19 cellular contexts compared by ENCODE assay signal in the genomic region with DNA sequence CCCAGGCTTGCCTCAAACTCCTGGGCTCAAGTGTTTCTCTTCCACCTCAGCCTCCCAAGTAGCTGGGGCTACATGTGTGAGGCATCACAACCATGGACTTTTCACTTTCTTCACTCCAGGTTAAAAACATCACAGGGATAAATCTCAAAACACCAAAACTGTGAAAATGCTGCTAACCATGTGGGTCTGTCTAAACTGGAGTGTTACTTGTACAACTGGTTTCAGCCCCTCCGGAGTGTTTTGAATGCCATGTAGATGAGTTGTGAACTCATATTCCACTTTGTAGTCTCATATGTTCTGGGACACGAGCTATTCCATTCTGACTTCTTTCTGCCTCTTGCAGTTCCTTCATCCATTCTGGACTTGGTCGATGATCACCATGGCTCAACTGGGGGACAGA. TPM values are rescaled to one million over a fixed set of nuclear protein-coding genes. Genes with fewer than 3 reads are reported as not detected.
DNase-seq lines count a peak whose midpoint lies in the region; ATAC-seq and TF ChIP-seq lines count a peak whose summit lies in the region.
"Had no signal": no experiment of that assay in that cellular context is flagged by ENCODE, and none has a peak within 500 bp of the region (broad histone marks: within the 10 kb centered on the region; RNA-seq: fewer than 3 reads in every experiment).

No MANE protein-coding gene starts in this region.

- H3K9me3 ChIP-seq in AG04450 (ENCODE audit: control insufficient read depth, insufficient read depth, low read length), result no peaks in the 10 kb centered on the region
- no peaks in the 10 kb centered on the region for H3K9me3 ChIP-seq in ascending aorta
- H3K9me3 ChIP-seq in MG63, result no peaks in the 10 kb centered on the region
- H3K9me3 ChIP-seq: A549 had no signal

- intact Hi-C loops in ascending aorta (cut with DNase I), result loop anchor here (10.0 kb wide), 1 partner anchor 1627 kb away; no protein-coding TSS in a partner anchor
- intact Hi-C loops in head of caudate nucleus (cut with DNase I), result no loop called here

- H3K27me3 Mint-ChIP-seq in osteocyte (ENCODE audit: unreplicated experiment), result no peaks in the 10 kb centered on the region

- H3K27ac Mint-ChIP-seq in osteocyte (ENCODE audit: unreplicated experiment), result peak overlapping the region; percentile 31
- H3K27ac Mint-ChIP-seq: CD4-positive, alpha-beta memory T cell; GM23338 had no signal

- no peak for DNase-seq in AG04450 (ENCODE audit: low read depth, low spot score)
- DNase-seq in ascending aorta (ENCODE audit: low spot score in 2 of 2), result no peak
- no peak for DNase-seq in osteocyte (ENCODE audit: extremely low spot score, unreplicated experiment)
- no peak for DNase-seq in head of caudate nucleus
- DNase-seq in MG63, result no peak
- DNase-seq: 8988T; ACHN; C1 segment of cervical spinal cord; Calu3; CD4-positive, alpha-beta memory T cell; COR-L47; DMS53; DMS79 treated with DMSO at 0.1 percent for 48 hours; GF-D8; H9 had no signal

- H3K4me3 Mint-ChIP-seq in osteocyte (ENCODE audit: unreplicated experiment), result no peak overlapping the region
- H3K4me3 Mint-ChIP-seq: CD4-positive, alpha-beta memory T cell; GM23338; H9 had no signal

- no peaks in the 10 kb centered on the region for H3K9me3 Mint-ChIP-seq in osteocyte (ENCODE audit: unreplicated experiment)
- H3K9me3 Mint-ChIP-seq: GM23338, H9 had no signal

- no peak for TF ChIP-seq CTCF in AG04450 (IDR thresholded peaks at IDR 0.05; ENCODE audit: low read depth, low read length)
- no peak for TF ChIP-seq CTCF in ascending aorta (IDR thresholded peaks at IDR 0.05)
- no peak for TF ChIP-seq CTCF in osteocyte (IDR thresholded peaks at IDR 0.05)

- H3K4me3 ChIP-seq in AG04450 (ENCODE audit: low read depth, low read length), result no peak overlapping the region
- H3K4me3 ChIP-seq in ascending aorta, result no peak overlapping the region
- no peak overlapping the region for H3K4me3 ChIP-seq in MG63
- H3K4me3 ChIP-seq: A549, GM23338 had no signal

- no peak for ATAC-seq in HG02623 (IDR thresholded peaks at IDR 0.05; ENCODE audit: unreplicated experiment)
- ATAC-seq: A549, GM23338, HCT116 had no signal

- H3K27me3 ChIP-seq in AG04450 (ENCODE audit: control insufficient read depth, insufficient read depth, low read length) (no peaks in the 10 kb centered on the region), ascending aorta (no peaks in the 10 kb centered on the region), MG63 (no peaks in the 10 kb centered on the region)

- H3K27ac ChIP-seq in AG04450 (ENCODE audit: low read depth, low read length) (peak overlapping the region; percentile 11), ascending aorta (peak overlapping the region; percentile 31 to 55)
- H3K27ac ChIP-seq: A549 had no signal

- peaks cover 30% of the 10 kb centered on the region for H3K4me1 Mint-ChIP-seq in osteocyte (ENCODE audit: unreplicated experiment)
- H3K4me1 Mint-ChIP-seq: CD4-positive, alpha-beta memory T cell had no signal

- CTCF ChIA-PET in AG04450 (lab: Charles Lee), result no interaction called here

- peaks cover 24 to 70% of the 10 kb centered on the region in 2 donors for H3K36me3 ChIP-seq in ascending aorta
- H3K36me3 ChIP-seq in MG63, result peaks cover 80% of the 10 kb centered on the region

- peaks cover 75% of the 10 kb centered on the region for H3K36me3 Mint-ChIP-seq in osteocyte (ENCODE audit: unreplicated experiment)
- H3K36me3 Mint-ChIP-seq: CD4-positive, alpha-beta memory T cell had no signal

- POLR2A ChIA-PET in AG04450 (lab: Yijun Ruan, JAX), result interaction anchor here (1.0 kb wide), 1 partner anchor 10 kb away, joined by 3 read pairs; no protein-coding TSS in a partner anchor

- H3K4me1 ChIP-seq in ascending aorta, result peaks cover 8 to 27% of the 10 kb centered on the region in 2 donors
- H3K4me1 ChIP-seq: A549 had no signal

RNA-seq across cellular contexts. Expression of gene PDGFRA, which starts 43.0 kb away (rescaled TPM):
- polyA plus RNA-seq in AG04450 (2011; rRNA removed), result 380 and 464 TPM in 2 replicates
- polyA minus RNA-seq in AG04450 (2011; rRNA and poly(A)+ RNA removed), result 547 and 747 TPM in 2 replicates
- total RNA-seq in ascending aorta (58.3 TPM), osteocyte (214 and 232 TPM in 2 replicates)
- 118 and 133 TPM in 2 replicates for total RNA-seq in MG63 (2014; rRNA removed; shearing (Covaris generic); ENCODE audit: low replicate concordance)
- total RNA-seq: Calu3; CD4-positive, alpha-beta memory T cell had no signal
- polyA plus RNA-seq: CD4-positive, alpha-beta memory T cell had no signal
